In the genomic region with DNA sequence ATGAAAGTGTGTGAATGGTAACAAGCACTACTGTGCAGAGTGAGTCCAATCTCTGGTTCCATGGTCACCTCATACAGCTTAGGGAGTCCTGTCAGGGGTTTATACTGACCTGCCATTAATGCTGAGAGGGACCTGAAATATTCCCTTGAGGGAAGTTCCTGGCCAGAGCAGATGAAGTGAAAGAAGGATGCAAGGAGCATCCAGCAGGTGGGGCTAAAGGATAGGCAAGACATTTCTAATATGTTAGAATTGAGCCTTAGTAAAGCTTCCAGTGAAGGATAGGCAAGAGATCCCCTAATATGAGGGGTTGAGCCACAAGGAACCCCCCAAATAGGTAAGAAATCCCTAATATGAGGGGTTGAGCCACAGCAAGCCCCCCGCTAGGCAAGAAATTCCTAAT, we compare ENCODE assay signal across 9 cellular contexts. TPM values are rescaled to one million over a fixed set of nuclear protein-coding genes. Genes with fewer than 3 reads are reported as not detected.
DNase-seq lines count a peak whose midpoint lies in the region; TF ChIP-seq lines count a peak whose summit lies in the region.
"Had no signal": no experiment of that assay in that cellular context is flagged by ENCODE, and none has a peak within 500 bp of the region (broad histone marks: within the 10 kb centered on the region; RNA-seq: fewer than 3 reads in every experiment).

No MANE protein-coding gene starts in this region.

- peaks cover 0 to 25% (median 7%) of the 10 kb centered on the region in 3 donors for H3K36me3 Mint-ChIP-seq in CD8-positive, alpha-beta memory T cell

- H3K27ac ChIP-seq in HEK293 (ENCODE audit: extremely low read depth, low read depth, low read length) (no peak overlapping the region), VCaP (no peak overlapping the region), ascending aorta (no peak overlapping the region)
- H3K27ac ChIP-seq in CD8-positive, alpha-beta memory T cell (ENCODE audit: low read depth, low read length) = no peak overlapping the region

- H3K27me3 ChIP-seq in BE2C (no peaks in the 10 kb centered on the region), kidney epithelial cell (ENCODE audit: control insufficient read depth, insufficient read depth, low read length) (no peaks in the 10 kb centered on the region), ascending aorta (no peaks in the 10 kb centered on the region)
- H3K27me3 ChIP-seq in CD8-positive, alpha-beta memory T cell (ENCODE audit: insufficient read depth, low read length, poor library complexity, severe bottlenecking) = no peaks in the 10 kb centered on the region

- POLR2A ChIA-PET in HEK293 (lab: Yijun Ruan, JAX) = no interaction called here
- POLR2A ChIA-PET in CD8-positive, alpha-beta memory T cell (lab: Charles Lee) = no interaction called here

- H3K36me3 ChIP-seq in BE2C = no peaks in the 10 kb centered on the region
- no peaks in the 10 kb centered on the region for H3K36me3 ChIP-seq in HEK293 (ENCODE audit: control insufficient read depth in 2 of 2, insufficient read depth in 1 of 2, low read length in 2 of 2)
- H3K36me3 ChIP-seq in kidney epithelial cell (ENCODE audit: control insufficient read depth, insufficient read depth, low read length) = no peaks in the 10 kb centered on the region
- no peaks in the 10 kb centered on the region for H3K36me3 ChIP-seq in ascending aorta
- H3K36me3 ChIP-seq in CD8-positive, alpha-beta memory T cell (ENCODE audit: insufficient read depth, low read length) = no peaks in the 10 kb centered on the region

- H3K4me3 Mint-ChIP-seq in CD8-positive, alpha-beta memory T cell = no peak overlapping the region
- H3K4me3 Mint-ChIP-seq: memory B cell had no signal

- no peaks in the 10 kb centered on the region for H3K4me1 Mint-ChIP-seq in CD8-positive, alpha-beta memory T cell
- H3K4me1 Mint-ChIP-seq: memory B cell had no signal

- H3K27ac Mint-ChIP-seq in CD8-positive, alpha-beta memory T cell = no peak overlapping the region
- H3K27ac Mint-ChIP-seq: memory B cell had no signal

- peaks cover 9 to 54% (median 34%) of the 10 kb centered on the region in 5 donors for H3K9me3 Mint-ChIP-seq in CD8-positive, alpha-beta memory T cell

- TF ChIP-seq CTCF in BE2C (IDR thresholded peaks at IDR 0.05; ENCODE audit: low read depth, low read length) = peak; percentile 66
- no peak for TF ChIP-seq CTCF in HEK293 (tag by site-specific recombination; IDR thresholded peaks at IDR 0.05)
- peak; percentile 61 for TF ChIP-seq CTCF in VCaP (conservative IDR thresholded peaks at IDR 0.05)
- peak; percentile 9 for TF ChIP-seq CTCF in kidney epithelial cell (IDR thresholded peaks at IDR 0.05; ENCODE audit: insufficient read depth, low read length, poor library complexity, severe bottlenecking)
- no peak for TF ChIP-seq CTCF in ascending aorta (IDR thresholded peaks at IDR 0.05)

- peaks cover 5 to 11% of the 10 kb centered on the region in 2 donors for H3K27me3 Mint-ChIP-seq in CD8-positive, alpha-beta memory T cell
- H3K27me3 Mint-ChIP-seq: memory B cell had no signal

- no peaks in the 10 kb centered on the region; the same call in 1 of the 2 replicates for H3K9me3 ChIP-seq in BE2C
- H3K9me3 ChIP-seq in HEK293 (ENCODE audit: control insufficient read depth, insufficient read depth, low read depth, low read length) = no peaks in the 10 kb centered on the region
- H3K9me3 ChIP-seq in ascending aorta = peaks cover 15 to 26% of the 10 kb centered on the region in 2 donors
- peaks cover 14% of the 10 kb centered on the region for H3K9me3 ChIP-seq in CD8-positive, alpha-beta memory T cell (ENCODE audit: low read length)

- intact Hi-C loops in ascending aorta (cut with DNase I) = no loop called here

- CTCF ChIA-PET in HEK293 (lab: Yijun Ruan, JAX) = interaction anchor here (1.2 kb wide), 2 partner anchors 54 to 57 kb away, joined by 5 to 10 read pairs; no protein-coding TSS in a partner anchor
- CTCF ChIA-PET in CD8-positive, alpha-beta memory T cell (lab: Charles Lee) = no interaction called here

- no peaks in the 10 kb centered on the region for H3K4me1 ChIP-seq in BE2C
- H3K4me1 ChIP-seq in HEK293 (ENCODE audit: control insufficient read depth, insufficient read depth, low read length) = no peaks in the 10 kb centered on the region
- no peaks in the 10 kb centered on the region for H3K4me1 ChIP-seq in ascending aorta
- no peaks in the 10 kb centered on the region for H3K4me1 ChIP-seq in CD8-positive, alpha-beta memory T cell (ENCODE audit: insufficient read depth, low read length)

- DNase-seq in BE2C = peak; percentile 43
- no peak for DNase-seq in kidney epithelial cell (ENCODE audit: low read depth)
- no peak for DNase-seq in ascending aorta (ENCODE audit: low spot score in 2 of 2)
- DNase-seq in NCI-H128 (lab: John Stamatoyannopoulos, UW; ENCODE audit: unreplicated experiment) = no peak
- no peak for DNase-seq in NCI-H146 treated with DMSO at 0.1 percent for 48 hours (lab: John Stamatoyannopoulos, UW; ENCODE audit: unreplicated experiment)
- DNase-seq in CD8-positive, alpha-beta memory T cell = no peak

- no peak overlapping the region for H3K4me3 ChIP-seq in BE2C (ENCODE audit: low read depth, low read length)
- no peak overlapping the region for H3K4me3 ChIP-seq in HEK293 (ENCODE audit: low read depth, low read length)
- H3K4me3 ChIP-seq in kidney epithelial cell (ENCODE audit: low read depth, low read length) = no peak overlapping the region
- H3K4me3 ChIP-seq in ascending aorta = no peak overlapping the region
- no peak overlapping the region for H3K4me3 ChIP-seq in CD8-positive, alpha-beta memory T cell (ENCODE audit: low read length)

TF ChIP-seq in HEK293, 187 proteins besides CTCF, POLR2A, EP300 and RAD21:
- TF ChIP-seq, protein P1, sequence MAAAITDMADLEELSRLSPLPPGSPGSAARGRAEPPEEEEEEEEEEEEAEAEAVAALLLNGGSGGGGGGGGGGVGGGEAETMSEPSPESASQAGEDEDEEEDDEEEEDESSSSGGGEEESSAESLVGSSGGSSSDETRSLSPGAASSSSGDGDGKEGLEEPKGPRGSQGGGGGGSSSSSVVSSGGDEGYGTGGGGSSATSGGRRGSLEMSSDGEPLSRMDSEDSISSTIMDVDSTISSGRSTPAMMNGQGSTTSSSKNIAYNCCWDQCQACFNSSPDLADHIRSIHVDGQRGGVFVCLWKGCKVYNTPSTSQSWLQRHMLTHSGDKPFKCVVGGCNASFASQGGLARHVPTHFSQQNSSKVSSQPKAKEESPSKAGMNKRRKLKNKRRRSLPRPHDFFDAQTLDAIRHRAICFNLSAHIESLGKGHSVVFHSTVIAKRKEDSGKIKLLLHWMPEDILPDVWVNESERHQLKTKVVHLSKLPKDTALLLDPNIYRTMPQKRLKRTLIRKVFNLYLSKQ (tag by site-specific recombination; IDR thresholded peaks at IDR 0.05; ENCODE audit: borderline replicate concordance) = no peak
- no peak for TF ChIP-seq ZNF830 (tag by site-specific recombination; IDR thresholded peaks at IDR 0.05; ENCODE audit: low read depth)
- no peak for TF ChIP-seq ZFP37 (tag by site-specific recombination; IDR thresholded peaks at IDR 0.05)
- TF ChIP-seq ZNF654 (tag by site-specific recombination; IDR thresholded peaks at IDR 0.05; ENCODE audit: low read depth) = peak; percentile 46; the same call in 1 of the 2 replicates
- TF ChIP-seq ZSCAN23 (tag by site-specific recombination; IDR thresholded peaks at IDR 0.05) = no peak
- no peak for TF ChIP-seq ZNF169 (tag by site-specific recombination; IDR thresholded peaks at IDR 0.05)
- no peak for TF ChIP-seq KLF9 (tag by site-specific recombination; IDR thresholded peaks at IDR 0.05; ENCODE audit: low read depth)

RNA-seq across cellular contexts. Expression of a gene that starts 25.5 kb away (rescaled TPM):
- 1.2 TPM for polyA plus RNA-seq in BE2C (2012; ENCODE audit: insufficient read depth, insufficient read length, low read depth)
- total RNA-seq in kidney epithelial cell = 14.2 and 15.5 TPM in 2 replicates
- total RNA-seq in ascending aorta = 10.1 TPM
- 1 to 10 TPM; 5.8 to 6.2 TPM for total RNA-seq in CD8-positive, alpha-beta memory T cell
- polyA plus RNA-seq in CD8-positive, alpha-beta memory T cell = 5.4 TPM

RNA-seq across cellular contexts. Expression of a gene that starts 55.5 kb away (rescaled TPM):
- not detected for polyA plus RNA-seq in BE2C (2012; ENCODE audit: insufficient read depth, insufficient read length, low read depth)
- total RNA-seq in kidney epithelial cell (0.58 and 0.89 TPM in 2 replicates), ascending aorta (1.6 TPM)
- under 1 TPM; 0.07 to 0.11 TPM for total RNA-seq in CD8-positive, alpha-beta memory T cell
- polyA plus RNA-seq in CD8-positive, alpha-beta memory T cell = 0.15 TPM

RNA-seq across cellular contexts. Expression of a gene that starts 57.3 kb away (rescaled TPM):
- 2.6 TPM for polyA plus RNA-seq in BE2C (2012; ENCODE audit: insufficient read depth, insufficient read length, low read depth)
- total RNA-seq in kidney epithelial cell (14.2 and 18.0 TPM in 2 replicates), ascending aorta (140 TPM)
- 1 to 10 TPM; 5.9 to 7.2 TPM for total RNA-seq in CD8-positive, alpha-beta memory T cell
- polyA plus RNA-seq in CD8-positive, alpha-beta memory T cell = 17.4 TPM

Comparison
In these comparisons a context has a peak if more than half of its experiments do, and no peak if none do; other contexts are left out.
1. CTCF ChIP-seq: peak in BE2C (single experiment), VCaP (single experiment) and kidney epithelial cell (single experiment); none in HEK293 (single experiment) and ascending aorta (0 of 3).